Comparison of ENCODE assay signal across 8 cellular contexts in the genomic region with DNA sequence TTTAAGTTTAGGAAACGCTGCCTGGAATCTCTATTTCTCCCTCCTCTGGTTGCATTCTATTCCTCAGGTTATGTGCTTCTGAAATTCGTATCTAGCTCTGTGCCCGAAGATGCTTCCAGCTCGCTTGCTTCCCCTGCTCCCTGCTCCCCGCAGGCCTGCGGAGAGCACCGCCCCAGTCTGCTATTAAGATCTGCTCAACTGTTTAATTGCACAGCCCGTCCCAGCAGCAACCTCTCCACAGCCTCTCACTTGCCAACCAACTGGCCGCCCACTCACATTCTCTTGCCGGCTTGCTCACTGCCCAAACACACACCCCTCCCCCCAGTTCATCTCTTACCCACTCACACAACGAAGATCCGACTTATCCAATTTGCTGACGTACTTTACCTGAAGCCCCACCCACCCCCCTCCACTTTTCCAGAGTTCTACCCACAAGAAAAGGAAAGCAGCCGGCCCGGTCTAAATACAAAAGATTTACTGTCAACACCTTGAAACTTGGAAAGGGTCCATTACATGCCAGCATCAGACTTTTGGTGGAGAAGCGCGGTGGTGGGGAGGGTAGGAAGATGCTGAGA.
DNase-seq lines count a peak whose midpoint lies in the region; ATAC-seq and TF ChIP-seq lines count a peak whose summit lies in the region.

No MANE protein-coding gene starts in this region.

- no peak overlapping the region for H2BK120ac ChIP-seq in trophoblast cell (ENCODE audit: insufficient read depth, low read length, poor library complexity)

- H3K27me3 ChIP-seq in trophoblast cell (ENCODE audit: insufficient read depth, low read length): no peaks in the 10 kb centered on the region

- H2AFZ ChIP-seq in trophoblast cell (ENCODE audit: insufficient read depth, low read length, poor library complexity): no peak overlapping the region

- DNase-seq in GM04503 (ENCODE audit: low read depth) (peak; percentile 67), T1000 (lab: John Stamatoyannopoulos, UW) (peak; percentile 39), fibroblast of mammary gland (ENCODE audit: low read depth) (peak; percentile 98), nucleus accumbens (lab: John Stamatoyannopoulos, UW) (peak in 38 of 56 donors; percentile 23 to 87 (median 50)), NCI-H2081 treated with DMSO at 0.1 percent for 48 hours (lab: John Stamatoyannopoulos, UW) (no peak), activated gamma-delta T cell (lab: John Stamatoyannopoulos, UW) (no peak), trophoblast cell (no peak)

- no peak overlapping the region for H3K18ac ChIP-seq in trophoblast cell (ENCODE audit: low read length)

- H3K9ac ChIP-seq in trophoblast cell (ENCODE audit: low read length): no peak overlapping the region

- no peak overlapping the region for H3K27ac ChIP-seq in trophoblast cell (ENCODE audit: low read depth, low read length)

- no peak for ATAC-seq in GM19328 (IDR thresholded peaks at IDR 0.05; ENCODE audit: unreplicated experiment)

- no peak overlapping the region for H2BK5ac ChIP-seq in trophoblast cell (ENCODE audit: low read depth, low read length, poor library complexity)

- H3K14ac ChIP-seq in trophoblast cell (ENCODE audit: low read length): no peak overlapping the region

- no peak overlapping the region for H3K4me2 ChIP-seq in trophoblast cell (ENCODE audit: low read length)

- WGBS in trophoblast cell (ENCODE audit: extremely low coverage, insufficient coverage, insufficient read length): no CpG with 5 or more reads among the region's 17 CpGs

- H3K79me1 ChIP-seq in trophoblast cell (ENCODE audit: low read length): peaks cover 2% of the 10 kb centered on the region

- peaks cover 6% of the 10 kb centered on the region in 2 experiments for H3K4me1 ChIP-seq in trophoblast cell (ENCODE audit: control insufficient read depth in 1 of 2, insufficient read depth in 2 of 2, low read length in 2 of 2)

- H2BK12ac ChIP-seq in trophoblast cell (ENCODE audit: low read length): no peak overlapping the region

- no peaks in the 10 kb centered on the region for H3K36me3 ChIP-seq in trophoblast cell (ENCODE audit: control insufficient read depth in 1 of 2, insufficient read depth in 2 of 2, low read length in 2 of 2)

- no peak overlapping the region for H4K8ac ChIP-seq in trophoblast cell (ENCODE audit: low read depth, low read length)

- no peak overlapping the region for H3K4me3 ChIP-seq in fibroblast of mammary gland (ENCODE audit: control insufficient read depth, low read depth, low read length)
- no peak overlapping the region for H3K4me3 ChIP-seq in trophoblast cell (ENCODE audit: low read depth, low read length)

- no peak overlapping the region for H4K91ac ChIP-seq in trophoblast cell (ENCODE audit: low read depth, low read length)

- no peaks in the 10 kb centered on the region for H3K79me2 ChIP-seq in trophoblast cell (ENCODE audit: control insufficient read depth, insufficient read depth, low read length, poor library complexity)

- no peak for TF ChIP-seq CTCF in fibroblast of mammary gland (conservative IDR thresholded peaks at IDR 0.05; ENCODE audit: control insufficient read depth, insufficient read depth, low read depth, low read length)

- no peak overlapping the region for H3K4ac ChIP-seq in trophoblast cell (ENCODE audit: low read depth, low read length)

- H3K23ac ChIP-seq in trophoblast cell (ENCODE audit: low read length): no peak overlapping the region

- no peak overlapping the region for H2AK5ac ChIP-seq in trophoblast cell (ENCODE audit: low read length)

- H4K12ac ChIP-seq in trophoblast cell (ENCODE audit: low read depth, low read length): no peak overlapping the region

- no peaks in the 10 kb centered on the region for H3K9me3 ChIP-seq in trophoblast cell (ENCODE audit: insufficient read depth, low read depth, low read length)

Comparison
In these comparisons a context has a peak if more than half of its experiments do, and no peak if none do; other contexts are left out.
1. DNase-seq: peak in GM04503 (single experiment), T1000 (single experiment), fibroblast of mammary gland (single experiment) and nucleus accumbens (38 of 56); none in NCI-H2081 treated with DMSO at 0.1 percent for 48 hours (single experiment), activated gamma-delta T cell (single experiment) and trophoblast cell (0 of 2).